ENCODE assay signal across 20 cellular contexts in the genomic region with DNA sequence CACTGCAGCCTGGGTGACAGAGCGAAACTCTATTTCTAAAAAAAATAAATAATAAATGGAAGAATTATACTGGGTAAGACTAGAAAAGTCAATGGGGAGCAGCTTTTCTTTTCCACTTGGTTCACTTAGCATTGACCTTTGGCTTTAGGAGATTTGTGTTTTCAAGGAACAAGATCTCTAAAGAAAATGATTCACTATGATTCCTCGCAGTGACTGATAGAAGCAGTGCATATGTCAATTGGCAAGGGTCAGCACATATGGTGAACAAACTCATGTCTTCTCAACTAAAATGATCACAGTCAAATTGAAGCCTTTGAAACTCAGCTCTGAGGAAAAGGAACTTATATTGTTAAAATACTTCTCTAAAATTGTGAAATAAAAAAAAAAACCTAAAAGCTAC.
"Had no signal": no experiment of that assay in that cellular context is flagged by ENCODE, and none has a peak within 500 bp of the region (broad histone marks: within the 10 kb centered on the region; RNA-seq: fewer than 3 reads in every experiment).

No MANE protein-coding gene starts in this region.

- ATAC-seq: effector memory CD8-positive, alpha-beta T cell; gastrocnemius medialis; heart right ventricle; right cardiac atrium had no signal

- H3K27me3 ChIP-seq: brain microvascular endothelial cell, gastrocnemius medialis, transverse colon, vagina had no signal

- H3K9me3 Mint-ChIP-seq: activated T-helper 1 cell treated with anti-CD3 and anti-CD28 coated beads, Interleukin-12 subunit alpha, Interleukin-12 subunit beta, Interleukin-2, Interleukin-4 antibody, amounts not matched to agents 30 ng/mL and 10 ng/mL and 1 ng/mL, durations not matched to agents 14 hours and 24 hours and 36 hours; dendritic cell treated with granulocyte-macrophage colony-stimulating factor and Interleukin-4, amounts not matched to agents 40 ng/mL and 50 ng/mL, for 4 days; effector memory CD8-positive, alpha-beta T cell; nephron progenitor cell had no signal

- H3K27me3 Mint-ChIP-seq: dendritic cell treated with granulocyte-macrophage colony-stimulating factor and Interleukin-4, amounts not matched to agents 40 ng/mL and 50 ng/mL, for 4 days; effector memory CD8-positive, alpha-beta T cell had no signal

- DNase-seq: activated CD4-positive, alpha-beta T cell treated with anti-CD3 and anti-CD28 coated beads, Interleukin-2, amount 50 U/mL, for 4 hours; activated CD4-positive, CD25-positive, alpha-beta regulatory T cell; activated naive CD4-positive, alpha-beta T cell treated with anti-CD3 and anti-CD28 coated beads, Interleukin-2, amount 50 U/mL, for 16 hours; anterior cingulate cortex; brain microvascular endothelial cell; effector memory CD8-positive, alpha-beta T cell; gastrocnemius medialis; heart right ventricle; nephron progenitor cell; occipital lobe; right cardiac atrium; stimulated activated CD4-positive, alpha-beta T cell treated with anti-CD3 and anti-CD28 coated beads, Interleukin-15, amount 100 ng/mL, for 24 hours; stimulated activated CD4-positive, alpha-beta T cell treated with anti-CD3 and anti-CD28 coated beads, Interleukin-4, amount 100 ng/mL, for 24 hours; stimulated activated naive CD4-positive, alpha-beta T cell; transverse colon had no signal

- H3K27ac ChIP-seq: brain microvascular endothelial cell, gastrocnemius medialis, heart right ventricle, prostate gland, skin epidermis, transverse colon, vagina had no signal

- H3K4me3 Mint-ChIP-seq: activated T-helper 1 cell treated with anti-CD3 and anti-CD28 coated beads, Interleukin-12 subunit alpha, Interleukin-12 subunit beta, Interleukin-2, Interleukin-4 antibody, amounts not matched to agents 30 ng/mL and 10 ng/mL and 1 ng/mL, durations not matched to agents 14 hours and 24 hours and 36 hours; dendritic cell treated with granulocyte-macrophage colony-stimulating factor and Interleukin-4, amounts not matched to agents 40 ng/mL and 50 ng/mL, for 4 days; nephron progenitor cell had no signal

- H3K4me1 Mint-ChIP-seq: nephron progenitor cell had no signal

- H3K36me3 ChIP-seq: brain microvascular endothelial cell, gastrocnemius medialis, heart right ventricle, prostate gland, transverse colon, vagina had no signal

- H3K9me3 ChIP-seq: gastrocnemius medialis, heart right ventricle, prostate gland, transverse colon, vagina had no signal

- H3K4me3 ChIP-seq: gastrocnemius medialis, heart right ventricle, prostate gland, skin epidermis, transverse colon, vagina had no signal

- H3K4me1 ChIP-seq: gastrocnemius medialis, heart right ventricle, prostate gland, transverse colon, vagina had no signal

- H3K27ac Mint-ChIP-seq: activated T-helper 1 cell treated with anti-CD3 and anti-CD28 coated beads, Interleukin-12 subunit alpha, Interleukin-12 subunit beta, Interleukin-2, Interleukin-4 antibody, amounts not matched to agents 30 ng/mL and 10 ng/mL and 1 ng/mL, durations not matched to agents 14 hours and 24 hours and 36 hours; dendritic cell treated with granulocyte-macrophage colony-stimulating factor and Interleukin-4, amounts not matched to agents 40 ng/mL and 50 ng/mL, for 4 days; nephron progenitor cell had no signal
